In genomic region chr16:56675685-56676210, GRCh38 we compare ENCODE assay signal across 12 cellular contexts. TPM values are rescaled to one million over a fixed set of nuclear protein-coding genes. Genes with fewer than 3 reads are reported as not detected.
DNase-seq lines count a peak whose midpoint lies in the region; TF ChIP-seq lines count a peak whose summit lies in the region.
"Had no signal": no experiment of that assay in that cellular context is flagged by ENCODE, and none has a peak within 500 bp of the region (broad histone marks: within the 10 kb centered on the region; RNA-seq: fewer than 3 reads in every experiment).

No MANE protein-coding gene starts in this region.

- H3K36me3 Mint-ChIP-seq in CD14-positive monocyte = peaks cover 5% of the 10 kb centered on the region in 2 donors
- H3K36me3 Mint-ChIP-seq: activated naive CD4-positive, alpha-beta T cell treated with anti-CD3 and anti-CD28 coated beads, Interleukin-2, amount 50 U/mL, for 72 hours had no signal

- H3K79me2 ChIP-seq in trophoblast cell (ENCODE audit: control insufficient read depth, insufficient read depth, low read length, poor library complexity) (no peaks in the 10 kb centered on the region), Karpas-422 (ENCODE audit: low read length) (no peaks in the 10 kb centered on the region)

- H3K4me1 Mint-ChIP-seq in CD14-positive monocyte = peaks cover 9% of the 10 kb centered on the region

- H3K4me3 ChIP-seq in ectodermal cell (ENCODE audit: insufficient read depth, low read depth, low read length) (peak overlapping the region; percentile 17), trophoblast cell (ENCODE audit: low read depth, low read length) (no peak overlapping the region), prostate gland (no peak overlapping the region), Karpas-422 (ENCODE audit: low read length) (no peak overlapping the region)

- H3K9me3 ChIP-seq in ectodermal cell (ENCODE audit: control insufficient read depth, low read length) = no peaks in the 10 kb centered on the region
- H3K9me3 ChIP-seq in trophoblast cell (ENCODE audit: insufficient read depth, low read depth, low read length) = no peaks in the 10 kb centered on the region
- no peaks in the 10 kb centered on the region for H3K9me3 ChIP-seq in prostate gland
- H3K9me3 ChIP-seq in Karpas-422 (ENCODE audit: low read length) = no peaks in the 10 kb centered on the region

- H2AFZ ChIP-seq in trophoblast cell (ENCODE audit: insufficient read depth, low read length, poor library complexity) (no peak overlapping the region), Karpas-422 (ENCODE audit: low read length) (no peak overlapping the region)

- no peak overlapping the region for H2BK120ac ChIP-seq in trophoblast cell (ENCODE audit: insufficient read depth, low read length, poor library complexity)

- H3K9me2 ChIP-seq in Karpas-422 (replicated peaks; ENCODE audit: insufficient read depth, low read length) = no peaks in the 10 kb centered on the region

- intact Hi-C loops in CD14-positive monocyte (cut with micrococcal nuclease) (no loop called here), prostate gland (cut with DNase I) (loop anchor here (2.0 kb wide), 1 partner anchor 25 kb away; no protein-coding TSS in a partner anchor)

- no peak overlapping the region for H4K12ac ChIP-seq in trophoblast cell (ENCODE audit: low read depth, low read length)

- no peak overlapping the region for H3K27ac Mint-ChIP-seq in CD14-positive monocyte

- H3K23ac ChIP-seq in trophoblast cell (ENCODE audit: low read length) = no peak overlapping the region

- peaks cover 62 to 72% (median 70%) of the 10 kb centered on the region in 3 donors for H3K27me3 Mint-ChIP-seq in CD14-positive monocyte (ENCODE audit: low read depth in 3 of 3)

- H4K20me1 ChIP-seq in Karpas-422 (ENCODE audit: insufficient read depth, low read depth, low read length) = no peaks in the 10 kb centered on the region

- H3K4me3 Mint-ChIP-seq in CD14-positive monocyte = peak overlapping the region; percentile 71 to 87

- TF ChIP-seq CTCF in CD14-positive monocyte (IDR thresholded peaks at IDR 0.05) = no peak
- no peak for TF ChIP-seq CTCF in prostate gland (IDR thresholded peaks at IDR 0.05)

- no peak overlapping the region for H4K91ac ChIP-seq in trophoblast cell (ENCODE audit: low read depth, low read length)

- no peaks in the 10 kb centered on the region for H3K4me1 ChIP-seq in ectodermal cell (ENCODE audit: control insufficient read depth, insufficient read depth, low read length)
- no peaks in the 10 kb centered on the region for H3K4me1 ChIP-seq in trophoblast cell (ENCODE audit: control insufficient read depth in 1 of 2, insufficient read depth in 2 of 2, low read length in 2 of 2)
- H3K4me1 ChIP-seq in prostate gland (replicated peaks) = no peaks in the 10 kb centered on the region
- H3K4me1 ChIP-seq in Karpas-422 (ENCODE audit: low read length) = peaks cover 14% of the 10 kb centered on the region

- H3K4me2 ChIP-seq in trophoblast cell (ENCODE audit: low read length) = peak overlapping the region; percentile 46
- H3K4me2 ChIP-seq in Karpas-422 (ENCODE audit: low read depth, low read length, poor library complexity, severe bottlenecking) = no peak overlapping the region

- peaks cover 0 to 11% (median 2%) of the 10 kb centered on the region in 7 donors for H3K9me3 Mint-ChIP-seq in CD14-positive monocyte
- H3K9me3 Mint-ChIP-seq: activated naive CD4-positive, alpha-beta T cell treated with anti-CD3 and anti-CD28 coated beads, Interleukin-2, amount 50 U/mL, for 72 hours had no signal

- no peak overlapping the region for H2BK5ac ChIP-seq in trophoblast cell (ENCODE audit: low read depth, low read length, poor library complexity)

- DNase-seq in CD14-positive monocyte (ENCODE audit: low spot score) (no peak), trophoblast cell (peak in 1 of 2 donors; percentile 29), prostate gland (ENCODE audit: low spot score) (no peak), Karpas-422 (no peak), HPDE6-E6E7 (ENCODE audit: extremely low spot score) (no peak), GF-D8 (lab: John Stamatoyannopoulos, UW) (no peak)
- DNase-seq in activated CD4-positive, alpha-beta T cell treated with anti-CD3 and anti-CD28 coated beads for 4 hours = peak; percentile 34 to 52
- DNase-seq: HCEC 1CT, NCI-H1694 treated with DMSO at 0.1 percent for 48 hours had no signal

- H3K27ac ChIP-seq in ectodermal cell (ENCODE audit: insufficient read depth, low read depth, low read length, poor library complexity, severe bottlenecking) (no peak overlapping the region), trophoblast cell (ENCODE audit: low read depth, low read length) (no peak overlapping the region), prostate gland (no peak overlapping the region), Karpas-422 (ENCODE audit: low read length) (no peak overlapping the region)

- no peak overlapping the region for H3K4ac ChIP-seq in trophoblast cell (ENCODE audit: low read depth, low read length)

- H3K9ac ChIP-seq in trophoblast cell (ENCODE audit: low read length) = no peak overlapping the region
- H3K9ac ChIP-seq in Karpas-422 (ENCODE audit: low read length) = no peak overlapping the region

- no peak overlapping the region for H3K14ac ChIP-seq in trophoblast cell (ENCODE audit: low read length)

- 11 to 16% methylated on average over 32 of the region's 32 CpGs for WGBS in ectodermal cell, 2 experiments
- WGBS in trophoblast cell (ENCODE audit: extremely low coverage, insufficient coverage, insufficient read length) = no CpG with 5 or more reads among the region's 32 CpGs
- 12% methylated on average over 32 of the region's 32 CpGs for WGBS in prostate gland

- H2AK5ac ChIP-seq in trophoblast cell (ENCODE audit: low read length) = no peak overlapping the region

- H3K36me3 ChIP-seq in ectodermal cell (ENCODE audit: control insufficient read depth, insufficient read depth, low read length) (no peaks in the 10 kb centered on the region), trophoblast cell (ENCODE audit: control insufficient read depth in 1 of 2, insufficient read depth in 2 of 2, low read length in 2 of 2) (peaks cover 0 to 2% of the 10 kb centered on the region in 2 experiments), prostate gland (no peaks in the 10 kb centered on the region), Karpas-422 (ENCODE audit: insufficient read depth, low read length) (no peaks in the 10 kb centered on the region)

- no peak overlapping the region for H3K18ac ChIP-seq in trophoblast cell (ENCODE audit: low read length)

- no peaks in the 10 kb centered on the region for H3K79me1 ChIP-seq in trophoblast cell (ENCODE audit: low read length)

- TF ChIP-seq POLR2A in prostate gland (IDR thresholded peaks at IDR 0.05) = no peak

- H2BK12ac ChIP-seq in trophoblast cell (ENCODE audit: low read length) = no peak overlapping the region

- no peak overlapping the region for H4K8ac ChIP-seq in trophoblast cell (ENCODE audit: low read depth, low read length)

- H3K27me3 ChIP-seq in ectodermal cell (ENCODE audit: control insufficient read depth, insufficient read depth, low read length, poor library complexity, severe bottlenecking) (peaks cover 79% of the 10 kb centered on the region), trophoblast cell (ENCODE audit: insufficient read depth, low read length) (peaks cover 27% of the 10 kb centered on the region), prostate gland (replicated peaks; ENCODE audit: insufficient read depth) (no peaks in the 10 kb centered on the region), Karpas-422 (ENCODE audit: low read length) (no peaks in the 10 kb centered on the region)

RNA-seq across cellular contexts. Expression of gene MT1H, which starts 6.1 kb away (rescaled TPM):
- polyA plus RNA-seq in CD14-positive monocyte = under 1 TPM in 1 of 2 donors, not detected in 1; 0.76 TPM
- polyA plus RNA-seq in ectodermal cell (2013, experiment 1 of 4) = not detected
- not detected for polyA plus RNA-seq in ectodermal cell (2013, experiment 2 of 4)
- 1.0 TPM for polyA plus RNA-seq in ectodermal cell (2013, experiment 3 of 4)
- polyA plus RNA-seq in ectodermal cell (2013, experiment 4 of 4) = 1.9 TPM
- polyA plus RNA-seq in trophoblast cell (2013) = 44.8 and 60.4 TPM in 2 replicates
- total RNA-seq in prostate gland = 10 to 100 TPM in 1 of 2 donors, not detected in 1; 10.5 TPM
- 4.6 TPM in 1 of 2 replicates, not detected in the other for total RNA-seq in Karpas-422 (2014; rRNA removed; shearing (Covaris generic); ENCODE audit: low replicate concordance)
- total RNA-seq: activated naive CD4-positive, alpha-beta T cell treated with anti-CD3 and anti-CD28 coated beads, Interleukin-2, amount 50 U/mL, for 72 hours had no signal

RNA-seq across cellular contexts. Expression of gene MT1X, which starts 6.5 kb away (rescaled TPM):
- polyA plus RNA-seq in CD14-positive monocyte = 10 to 100 TPM; 55.4 to 87.9 TPM
- polyA plus RNA-seq in ectodermal cell (2013, experiment 1 of 4) = 13.8 TPM
- polyA plus RNA-seq in ectodermal cell (2013, experiment 2 of 4) = 20.6 TPM
- 26.8 TPM for polyA plus RNA-seq in ectodermal cell (2013, experiment 3 of 4)
- polyA plus RNA-seq in ectodermal cell (2013, experiment 4 of 4) = 23.8 TPM
- 105 and 126 TPM in 2 replicates for polyA plus RNA-seq in trophoblast cell (2013)
- 100 to 1,000 TPM; 268 to 697 TPM for total RNA-seq in prostate gland
- total RNA-seq in Karpas-422 (2014; rRNA removed; shearing (Covaris generic); ENCODE audit: low replicate concordance) = 238 and 374 TPM in 2 replicates

RNA-seq across cellular contexts. Expression of gene MT1G, which starts 7.9 kb away (rescaled TPM):
- polyA plus RNA-seq in CD14-positive monocyte = 1 to 10 TPM in 1 of 2 donors, not detected in 1; 1.4 TPM
- 2.4 TPM for polyA plus RNA-seq in ectodermal cell (2013, experiment 1 of 4)
- polyA plus RNA-seq in ectodermal cell (2013, experiment 2 of 4) = not detected
- polyA plus RNA-seq in ectodermal cell (2013, experiment 3 of 4) = 1.7 TPM
- polyA plus RNA-seq in ectodermal cell (2013, experiment 4 of 4) = 1.9 TPM
- polyA plus RNA-seq in trophoblast cell (2013) = 176 and 215 TPM in 2 replicates
- 100 to 1,000 TPM; 189 to 745 TPM for total RNA-seq in prostate gland
- not detected in 2 replicates for total RNA-seq in Karpas-422 (2014; rRNA removed; shearing (Covaris generic); ENCODE audit: low replicate concordance)

RNA-seq across cellular contexts. Expression of gene MT1F, which starts 18.0 kb away (rescaled TPM):
- polyA plus RNA-seq in CD14-positive monocyte = 10 to 100 TPM; 13.6 to 21.9 TPM
- polyA plus RNA-seq in ectodermal cell (2013, experiment 1 of 4) = 6.8 TPM
- 6.1 TPM for polyA plus RNA-seq in ectodermal cell (2013, experiment 2 of 4)
- polyA plus RNA-seq in ectodermal cell (2013, experiment 3 of 4) = 10.2 TPM
- 11.5 TPM for polyA plus RNA-seq in ectodermal cell (2013, experiment 4 of 4)
- polyA plus RNA-seq in trophoblast cell (2013) = 61.2 and 70.5 TPM in 2 replicates
- total RNA-seq in prostate gland = 10 to 100 TPM; 18.5 to 37.3 TPM
- 36.3 and 68.5 TPM in 2 replicates for total RNA-seq in Karpas-422 (2014; rRNA removed; shearing (Covaris generic); ENCODE audit: low replicate concordance)

RNA-seq across cellular contexts. Expression of gene MT1B, which starts 24.1 kb away (rescaled TPM):
- not detected for polyA plus RNA-seq in CD14-positive monocyte
- not detected for polyA plus RNA-seq in ectodermal cell (2013, experiment 1 of 4)
- polyA plus RNA-seq in ectodermal cell (2013, experiment 2 of 4) = not detected
- not detected for polyA plus RNA-seq in ectodermal cell (2013, experiment 3 of 4)
- not detected for polyA plus RNA-seq in ectodermal cell (2013, experiment 4 of 4)
- not detected in 2 replicates for polyA plus RNA-seq in trophoblast cell (2013)
- not detected for total RNA-seq in prostate gland
- 2.7 and 5.7 TPM in 2 replicates for total RNA-seq in Karpas-422 (2014; rRNA removed; shearing (Covaris generic); ENCODE audit: low replicate concordance)
- total RNA-seq: activated naive CD4-positive, alpha-beta T cell treated with anti-CD3 and anti-CD28 coated beads, Interleukin-2, amount 50 U/mL, for 72 hours; mesenteric fat pad had no signal

Comparison
In these comparisons a context has a peak if more than half of its experiments do, and no peak if none do; other contexts are left out.
1. DNase-seq: peak in activated CD4-positive, alpha-beta T cell treated with anti-CD3 and anti-CD28 coated beads for 4 hours (2 of 2); none in CD14-positive monocyte (single experiment), prostate gland (single experiment), Karpas-422 (single experiment), HPDE6-E6E7 (single experiment) and GF-D8 (single experiment).
2. RNA of gene MT1G, which starts 7.9 kb away (total RNA-seq): 189 to 745 TPM in prostate gland; not detected in Karpas-422; every median in the first group is over 100 times any median in the second.